In genomic region chr5:119071573-119071874, GRCh38 we compare ENCODE assay signal across 8 cellular contexts. TPM values are rescaled to one million over a fixed set of nuclear protein-coding genes. Genes with fewer than 3 reads are reported as not detected.
DNase-seq lines count a peak whose midpoint lies in the region; ATAC-seq and TF ChIP-seq lines count a peak whose summit lies in the region.

No MANE protein-coding gene starts in this region.

- peak overlapping the region; percentile 86 for H3K27ac ChIP-seq in brain microvascular endothelial cell
- peak overlapping the region; percentile 94 to 99 for H3K27ac ChIP-seq in lung (ENCODE audit: low read depth in 1 of 2, low read length in 1 of 2)

- ATAC-seq in HG03439 (IDR thresholded peaks at IDR 0.05; ENCODE audit: unreplicated experiment) = peak; percentile 20
- peak; percentile 10 for ATAC-seq in lung (ENCODE audit: insufficient read depth, low FRiP score)

- no peaks in the 10 kb centered on the region for H3K9me3 Mint-ChIP-seq in activated naive CD4-positive, alpha-beta T cell treated with anti-CD3 and anti-CD28 coated beads for 36 hours
- H3K9me3 Mint-ChIP-seq in type B pancreatic cell = no peaks in the 10 kb centered on the region

- peak overlapping the region; percentile 95 for H3K4me3 Mint-ChIP-seq in activated naive CD4-positive, alpha-beta T cell treated with anti-CD3 and anti-CD28 coated beads for 36 hours
- H3K4me3 Mint-ChIP-seq in type B pancreatic cell = peak overlapping the region; percentile 97

- peaks cover 41% of the 10 kb centered on the region for H3K4me1 Mint-ChIP-seq in activated naive CD4-positive, alpha-beta T cell treated with anti-CD3 and anti-CD28 coated beads for 36 hours (ENCODE audit: low read depth)
- H3K4me1 Mint-ChIP-seq in type B pancreatic cell (ENCODE audit: unreplicated experiment) = peaks cover 25% of the 10 kb centered on the region

- peaks cover 2% of the 10 kb centered on the region for H3K27me3 Mint-ChIP-seq in activated naive CD4-positive, alpha-beta T cell treated with anti-CD3 and anti-CD28 coated beads for 36 hours (ENCODE audit: low read depth)
- no peaks in the 10 kb centered on the region for H3K27me3 Mint-ChIP-seq in type B pancreatic cell

- no peaks in the 10 kb centered on the region for H3K27me3 ChIP-seq in brain microvascular endothelial cell (replicated peaks)
- no peaks in the 10 kb centered on the region for H3K27me3 ChIP-seq in lung (ENCODE audit: control insufficient read depth, insufficient read depth)

- no peaks in the 10 kb centered on the region for H3K9me3 ChIP-seq in lung (ENCODE audit: control insufficient read depth in 2 of 2, insufficient read depth in 1 of 2, low read length in 1 of 2)

- H3K27ac Mint-ChIP-seq in activated naive CD4-positive, alpha-beta T cell treated with anti-CD3 and anti-CD28 coated beads for 36 hours = peak overlapping the region; percentile 97
- H3K27ac Mint-ChIP-seq in type B pancreatic cell = peak overlapping the region; percentile 98

- H3K36me3 ChIP-seq in brain microvascular endothelial cell (replicated peaks) (no peaks in the 10 kb centered on the region), lung (ENCODE audit: control insufficient read depth in 2 of 2, insufficient read depth in 2 of 2, low read length in 2 of 2) (no peaks in the 10 kb centered on the region)

- peaks cover 6% of the 10 kb centered on the region for H3K36me3 Mint-ChIP-seq in activated naive CD4-positive, alpha-beta T cell treated with anti-CD3 and anti-CD28 coated beads for 36 hours (ENCODE audit: low read depth)
- H3K36me3 Mint-ChIP-seq in type B pancreatic cell = no peaks in the 10 kb centered on the region

- CTCF ChIA-PET in activated naive CD4-positive, alpha-beta T cell treated with anti-CD3 and anti-CD28 coated beads for 36 hours (lab: Charles Lee) = interaction anchor here (1.1 to 1.6 kb wide), 5 partner anchors 83 to 363 kb away, joined by 3 to 5 read pairs (median 5); no protein-coding TSS in a partner anchor

- H3K4me3 ChIP-seq in brain microvascular endothelial cell (ENCODE audit: low read depth, low read length) = peak overlapping the region; percentile 98
- H3K4me3 ChIP-seq in lung = peak overlapping the region; percentile 85

- peaks cover 2 to 4% of the 10 kb centered on the region in 2 donors for H3K4me1 ChIP-seq in lung (ENCODE audit: control insufficient read depth in 2 of 2, insufficient read depth in 2 of 2, low read length in 2 of 2)

- no peak for TF ChIP-seq CTCF in brain microvascular endothelial cell (IDR thresholded peaks at IDR 0.05; ENCODE audit: low read depth, low read length, missing control alignments)
- TF ChIP-seq CTCF in lung (IDR thresholded peaks at IDR 0.05; ENCODE audit: control extremely low read depth, extremely low read depth) = no peak
- TF ChIP-seq CTCF in type B pancreatic cell (conservative IDR thresholded peaks at IDR 0.05) = no peak

- intact Hi-C loops in activated naive CD4-positive, alpha-beta T cell treated with anti-CD3 and anti-CD28 coated beads for 36 hours (cut with micrococcal nuclease) = loop anchor here (1.0 to 2.0 kb wide), 7 partner anchors 8 to 341 kb away; no protein-coding TSS in a partner anchor

- in situ Hi-C loops in brain microvascular endothelial cell (cut with HindIII; ENCODE audit: low pct_ligation_motif_present, low sequenced_read_pairs) = no loop called here

- WGBS in lung, 2 donors = 0% methylated on average over 18 of the region's 18 CpGs

- no peak for DNase-seq in activated naive CD4-positive, alpha-beta T cell treated with anti-CD3 and anti-CD28 coated beads for 36 hours
- DNase-seq in activated naive CD4-positive, alpha-beta T cell (lab: John Stamatoyannopoulos, UW) = no peak
- DNase-seq in brain microvascular endothelial cell (no peak), lung (ENCODE audit: low spot score) (no peak), type B pancreatic cell (ENCODE audit: extremely low spot score, unreplicated experiment) (no peak), SKM-1 treated with dmso at 0.1 percent for 144 hours (lab: John Stamatoyannopoulos, UW; ENCODE audit: unreplicated experiment) (no peak), HuH-7 (ENCODE audit: low spot score) (no peak)

RNA-seq across cellular contexts. Expression of gene DMXL1, which starts 0.6 kb away (rescaled TPM):
- total RNA-seq in activated naive CD4-positive, alpha-beta T cell treated with anti-CD3 and anti-CD28 coated beads for 36 hours = 10 to 100 TPM; 16.4 to 18.0 TPM
- total RNA-seq in lung (100 to 1,000 TPM in 1 of 2 donors, 10 to 100 TPM in 1; 36.4 to 125 TPM), type B pancreatic cell (ENCODE audit: low replicate concordance) (29.0 and 31.2 TPM in 2 replicates)
- polyA plus RNA-seq in lung = 10 to 100 TPM in 1 of 2 donors, 1 to 10 TPM in 1; 8.8 to 17.6 TPM
